ENCODE assay signal across 17 cellular contexts in the genomic region with DNA sequence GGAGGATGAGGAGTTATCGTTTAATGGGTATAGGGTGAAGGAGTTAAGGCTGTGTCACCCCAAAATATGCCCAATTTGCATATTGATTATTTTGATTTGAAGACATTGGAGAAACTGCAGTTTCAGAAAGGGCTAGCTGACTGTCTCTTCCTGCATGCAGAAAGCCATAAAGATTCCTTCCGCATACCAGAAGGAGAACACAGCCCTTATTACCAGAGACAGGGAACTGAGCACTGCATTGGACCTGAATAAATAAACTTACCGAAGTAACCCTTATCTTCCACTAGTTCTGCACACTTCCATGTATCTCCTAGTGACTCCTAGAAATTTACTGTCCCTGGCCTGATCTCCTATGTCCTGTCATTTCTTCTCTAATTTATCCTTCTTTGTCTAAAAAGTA.
DNase-seq lines count a peak whose midpoint lies in the region; TF ChIP-seq lines count a peak whose summit lies in the region.
"Had no signal": no experiment of that assay in that cellular context is flagged by ENCODE, and none has a peak within 500 bp of the region (broad histone marks: within the 10 kb centered on the region; RNA-seq: fewer than 3 reads in every experiment).

No MANE protein-coding gene starts in this region.

- TF ChIP-seq CTCF in VCaP (conservative IDR thresholded peaks at IDR 0.05) (no peak), GM13977 (IDR thresholded peaks at IDR 0.05; ENCODE audit: extremely low read depth, insufficient read depth, missing control alignments) (no peak), esophagus squamous epithelium (IDR thresholded peaks at IDR 0.05) (no peak)

- H3K4me1 ChIP-seq in esophagus squamous epithelium, result no peaks in the 10 kb centered on the region
- H3K4me1 ChIP-seq: A549, Caco-2 had no signal

- H3K36me3 ChIP-seq in esophagus squamous epithelium, result no peaks in the 10 kb centered on the region
- H3K36me3 ChIP-seq: BLaER1 had no signal

- DNase-seq in EH (ENCODE audit: low read depth), result peak; percentile 47
- DNase-seq in kidney tubule cell (ENCODE audit: low spot score), result peak; percentile 43
- no peak for DNase-seq in NOMO-1 treated with dmso at 0.1 percent for 144 hours (lab: John Stamatoyannopoulos, UW; ENCODE audit: unreplicated experiment)
- DNase-seq in GM13977 (ENCODE audit: low spot score), result no peak
- no peak for DNase-seq in substantia nigra (lab: John Stamatoyannopoulos, UW)
- DNase-seq in esophagus squamous epithelium (lab: John Stamatoyannopoulos, UW), result no peak
- DNase-seq: AML-193; Caco-2; CD8-positive, alpha-beta memory T cell; DMS53; H7 had no signal

- intact Hi-C loops in esophagus squamous epithelium (cut with DNase I), result no loop called here

- in situ Hi-C loops in GM13977 (cut with MboI; ENCODE audit: low pct_unique_long_range_greater_than_20kb, low sequenced_read_pairs, unreplicated experiment), result no loop called here

- no peaks in the 10 kb centered on the region for H3K27me3 ChIP-seq in esophagus squamous epithelium
- H3K27me3 ChIP-seq: BLaER1 had no signal

- TF ChIP-seq POLR2A in esophagus squamous epithelium (IDR thresholded peaks at IDR 0.05), result no peak

- peak overlapping the region; percentile 12; the same call in 1 of the 2 replicates for H3K27ac ChIP-seq in VCaP
- H3K27ac ChIP-seq in substantia nigra (ENCODE audit: low read depth, low read length, poor library complexity, severe bottlenecking), result no peak overlapping the region
- H3K27ac ChIP-seq in esophagus squamous epithelium, result no peak overlapping the region
- H3K27ac ChIP-seq: A549, BLaER1, HL-60 had no signal

- no peaks in the 10 kb centered on the region for H3K9me3 ChIP-seq in esophagus squamous epithelium
- H3K9me3 ChIP-seq: A549, BLaER1, Caco-2 had no signal

- no peak overlapping the region for H3K4me3 ChIP-seq in esophagus squamous epithelium
- H3K4me3 ChIP-seq: A549, BLaER1, GM12878, GM23338 had no signal

- 70 to 71% methylated on average over 3 of the region's 3 CpGs for WGBS in esophagus squamous epithelium, 2 donors

Comparison
In these comparisons a context has a peak if more than half of its experiments do, and no peak if none do; other contexts are left out.
1. DNase-seq: peak in EH (single experiment) and kidney tubule cell (single experiment); none in NOMO-1 treated with dmso at 0.1 percent for 144 hours (single experiment), GM13977 (single experiment), substantia nigra (0 of 49) and esophagus squamous epithelium (single experiment).